Comparison of ENCODE assay signal across 11 cellular contexts in the genomic region with DNA sequence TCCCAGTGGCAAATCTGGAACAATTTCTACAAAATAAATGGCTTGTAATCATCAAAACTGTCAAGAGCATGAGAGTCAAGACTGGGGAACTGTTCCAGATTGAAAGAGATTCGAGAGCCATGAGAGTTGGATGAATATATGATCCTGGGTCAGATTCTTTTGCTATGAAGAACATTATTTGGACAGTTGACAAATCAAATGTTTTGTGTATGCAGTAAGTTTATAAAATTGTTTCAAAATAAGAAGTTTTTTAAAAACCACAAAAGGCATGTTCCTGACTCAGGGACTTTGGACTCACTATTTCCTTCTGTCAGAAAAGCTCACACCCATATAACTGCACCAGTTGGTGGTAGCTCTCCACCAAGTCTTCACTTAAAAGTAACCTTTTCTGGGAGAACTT. TPM values are rescaled to one million over a fixed set of nuclear protein-coding genes. Genes with fewer than 3 reads are reported as not detected.
DNase-seq lines count a peak whose midpoint lies in the region; ATAC-seq, FAIRE-seq and TF ChIP-seq lines count a peak whose summit lies in the region.
"Had no signal": no experiment of that assay in that cellular context is flagged by ENCODE, and none has a peak within 500 bp of the region (broad histone marks: within the 10 kb centered on the region; RNA-seq: fewer than 3 reads in every experiment).

No MANE protein-coding gene starts in this region.

- no peak for TF ChIP-seq CTCF in astrocyte (IDR thresholded peaks at IDR 0.05; ENCODE audit: insufficient read depth, low read depth, low read length)
- no peak for TF ChIP-seq CTCF in gastroesophageal sphincter (IDR thresholded peaks at IDR 0.05)
- no peak for TF ChIP-seq CTCF in smooth muscle cell (IDR thresholded peaks at IDR 0.05; ENCODE audit: borderline replicate concordance, insufficient read depth, poor library complexity, severe bottlenecking)

- WGBS in gastroesophageal sphincter (ENCODE audit: low coverage in 1 of 2), 2 donors: 22 to 27% methylated on average over 1 of the region's 1 CpG
- whole genome bisulfite sequencing in smooth muscle cell (ENCODE audit: low lambda C conversion rate): 90% methylated on average over 1 of the region's 1 CpG

- H3K27ac ChIP-seq in astrocyte (ENCODE audit: low read depth, low read length): peak overlapping the region; percentile 28
- H3K27ac ChIP-seq in gastroesophageal sphincter: no peak overlapping the region
- peak overlapping the region; percentile 57 for H3K27ac ChIP-seq in smooth muscle cell (ENCODE audit: low read depth)
- H3K27ac ChIP-seq: thyroid gland had no signal

- no peaks in the 10 kb centered on the region for H3K9me3 Mint-ChIP-seq in astrocyte (ENCODE audit: unreplicated experiment)
- H3K9me3 Mint-ChIP-seq: activated T-helper 1 cell treated with anti-CD3 and anti-CD28 coated beads, Interleukin-12 subunit alpha, Interleukin-12 subunit beta, Interleukin-2, Interleukin-4 antibody, amounts not matched to agents 30 ng/mL and 10 ng/mL and 1 ng/mL, durations not matched to agents 14 hours and 24 hours and 36 hours had no signal

- H3K9ac ChIP-seq in astrocyte (ENCODE audit: low read length) (no peak overlapping the region), smooth muscle cell (ENCODE audit: low read depth) (no peak overlapping the region)

- H3K27me3 Mint-ChIP-seq in astrocyte (ENCODE audit: low read depth, unreplicated experiment): no peaks in the 10 kb centered on the region

- H3K4me2 ChIP-seq in astrocyte (ENCODE audit: low read length) (no peak overlapping the region), smooth muscle cell (peak overlapping the region; percentile 2)

- H2AFZ ChIP-seq in astrocyte (ENCODE audit: low read depth, low read length): no peak overlapping the region
- no peak overlapping the region for H2AFZ ChIP-seq in smooth muscle cell (ENCODE audit: low read depth)

- no peak for TF ChIP-seq EP300 in gastroesophageal sphincter (IDR thresholded peaks at IDR 0.05)

- ATAC-seq in gastroesophageal sphincter: peak; percentile 63

- peaks cover 97% of the 10 kb centered on the region for H3K79me2 ChIP-seq in astrocyte (ENCODE audit: insufficient read depth, low read length)
- H3K79me2 ChIP-seq in smooth muscle cell (ENCODE audit: low read depth): peaks cover 98% of the 10 kb centered on the region

- DNase-seq in H54 (ENCODE audit: insufficient read length, low spot score) (no peak), astrocyte (ENCODE audit: low read depth) (peak; percentile 90), smooth muscle cell (lab: John Stamatoyannopoulos, UW; ENCODE audit: unreplicated experiment) (no peak), hypothalamus (lab: John Stamatoyannopoulos, UW) (no peak), ACHN (no peak)
- DNase-seq in NK-92 treated with Interleukin-12 subunit alpha and Interleukin-12 subunit beta, amount 100 ng/mL, for 24 hours (lab: John Stamatoyannopoulos, UW): no peak
- DNase-seq: activated CD4-positive, alpha-beta T cell treated with anti-CD3 and anti-CD28 coated beads, Interleukin-2, amount 50 U/mL, for 1 hour; aorta; thyroid gland had no signal

- H3K36me3 ChIP-seq in astrocyte (ENCODE audit: insufficient read depth, low read length): no peaks in the 10 kb centered on the region
- H3K36me3 ChIP-seq in gastroesophageal sphincter: no peaks in the 10 kb centered on the region
- no peaks in the 10 kb centered on the region for H3K36me3 ChIP-seq in smooth muscle cell (ENCODE audit: low read depth)
- H3K36me3 ChIP-seq: thyroid gland had no signal

- H3K9me3 ChIP-seq in astrocyte (ENCODE audit: insufficient read depth, low read depth, low read length) (no peaks in the 10 kb centered on the region), gastroesophageal sphincter (no peaks in the 10 kb centered on the region), smooth muscle cell (replicated peaks; ENCODE audit: low read depth) (no peaks in the 10 kb centered on the region)
- H3K9me3 ChIP-seq: thyroid gland had no signal

- FAIRE-seq in H54 (lab: Jason Lieb, UNC) (peak; percentile 67), astrocyte (lab: Jason Lieb, UNC) (peak; percentile 71)

- H3K27me3 ChIP-seq in astrocyte (ENCODE audit: insufficient read depth, low read length) (no peaks in the 10 kb centered on the region), gastroesophageal sphincter (no peaks in the 10 kb centered on the region), smooth muscle cell (ENCODE audit: low read depth) (no peaks in the 10 kb centered on the region)
- H3K27me3 ChIP-seq: thyroid gland had no signal

- no peaks in the 10 kb centered on the region for H3F3A ChIP-seq in smooth muscle cell (ENCODE audit: low read depth)

- no peak overlapping the region for H3K27ac Mint-ChIP-seq in astrocyte (ENCODE audit: unreplicated experiment)
- H3K27ac Mint-ChIP-seq: activated T-helper 1 cell treated with anti-CD3 and anti-CD28 coated beads, Interleukin-12 subunit alpha, Interleukin-12 subunit beta, Interleukin-2, Interleukin-4 antibody, amounts not matched to agents 30 ng/mL and 10 ng/mL and 1 ng/mL, durations not matched to agents 14 hours and 24 hours and 36 hours had no signal

- in situ Hi-C loops in ACHN (cut with HindIII; ENCODE audit: low pct_ligation_motif_present, low pct_unique_long_range_greater_than_20kb, low sequenced_read_pairs): no loop called here

- H3K4me1 Mint-ChIP-seq in astrocyte (ENCODE audit: low read depth, unreplicated experiment): peaks cover 9% of the 10 kb centered on the region

- H3K36me3 Mint-ChIP-seq in astrocyte (ENCODE audit: low read depth, unreplicated experiment): no peaks in the 10 kb centered on the region

- H4K20me1 ChIP-seq in astrocyte (ENCODE audit: insufficient read depth, low read length): peaks cover 65% of the 10 kb centered on the region
- H4K20me1 ChIP-seq in smooth muscle cell (ENCODE audit: low read depth): peaks cover 99% of the 10 kb centered on the region

- H3K4me3 Mint-ChIP-seq in astrocyte (ENCODE audit: unreplicated experiment): no peak overlapping the region
- H3K4me3 Mint-ChIP-seq: activated T-helper 1 cell treated with anti-CD3 and anti-CD28 coated beads, Interleukin-12 subunit alpha, Interleukin-12 subunit beta, Interleukin-2, Interleukin-4 antibody, amounts not matched to agents 30 ng/mL and 10 ng/mL and 1 ng/mL, durations not matched to agents 14 hours and 24 hours and 36 hours had no signal

- TF ChIP-seq POLR2A in H54 (IDR thresholded peaks at IDR 0.05; ENCODE audit: low read depth, low read length): no peak
- TF ChIP-seq POLR2A in gastroesophageal sphincter (IDR thresholded peaks at IDR 0.05): no peak

- H3K4me1 ChIP-seq in astrocyte (ENCODE audit: insufficient read depth, low read length) (peaks cover 8% of the 10 kb centered on the region), gastroesophageal sphincter (peaks cover 0 to 58% (median 6%) of the 10 kb centered on the region in 3 donors), smooth muscle cell (ENCODE audit: low read depth) (peaks cover 2% of the 10 kb centered on the region)

- H3K4me3 ChIP-seq in astrocyte (ENCODE audit: insufficient read depth, low read depth, low read length) (no peak overlapping the region), gastroesophageal sphincter (no peak overlapping the region), smooth muscle cell (no peak overlapping the region)
- H3K4me3 ChIP-seq: thyroid gland had no signal

RNA-seq across cellular contexts. Expression of gene ROCK2, which starts 38.5 kb away (rescaled TPM):
- total RNA-seq in astrocyte (39.4 and 45.1 TPM in 2 replicates), gastroesophageal sphincter (100 to 1,000 TPM; 102 to 130 (median 113) TPM), smooth muscle cell (45.5 and 56.2 TPM in 2 replicates)
- 27.2 and 42.4 TPM in 2 replicates for polyA plus RNA-seq in smooth muscle cell

Comparison
In these comparisons a context has a peak if more than half of its experiments do, and no peak if none do; other contexts are left out.
1. H3K27ac ChIP-seq: peak in astrocyte (single experiment) and smooth muscle cell (single experiment); none in gastroesophageal sphincter (0 of 4).